Comparison of ENCODE assay signal across 8 cellular contexts in the genomic region with DNA sequence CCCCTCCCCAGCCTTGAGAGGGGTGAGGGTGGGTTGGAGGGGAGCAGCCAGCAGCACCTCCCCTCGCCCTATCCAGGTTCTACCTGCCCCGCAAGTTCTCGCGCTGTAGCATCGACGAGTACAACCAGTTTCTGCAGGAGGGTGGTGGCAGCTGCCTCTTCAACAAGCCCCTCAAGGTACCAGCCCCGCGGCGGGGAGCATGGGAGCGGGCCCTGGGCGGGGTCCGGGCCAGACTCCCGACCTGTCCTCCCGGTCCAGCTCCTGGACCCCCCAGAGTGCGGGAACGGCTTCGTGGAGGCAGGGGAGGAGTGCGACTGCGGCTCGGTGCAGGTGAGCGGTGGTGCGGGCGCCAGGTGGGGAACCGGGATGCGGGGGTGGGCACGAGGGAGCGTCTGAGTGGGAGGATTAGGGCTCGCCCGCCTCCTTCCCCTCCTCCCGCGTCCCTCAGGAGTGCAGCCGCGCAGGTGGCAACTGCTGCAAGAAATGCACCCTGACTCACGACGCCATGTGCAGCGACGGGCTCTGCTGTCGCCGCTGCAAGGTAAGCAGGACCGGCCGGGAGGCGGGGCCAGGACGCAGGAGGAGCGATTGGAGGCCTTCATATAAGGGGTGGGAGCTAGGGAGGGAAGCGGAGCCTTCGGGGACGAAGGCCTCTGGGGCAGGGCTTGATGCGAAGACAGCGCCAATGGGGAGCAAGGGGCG. TPM values are rescaled to one million over a fixed set of nuclear protein-coding genes. Genes with fewer than 3 reads are reported as not detected.
DNase-seq lines count a peak whose midpoint lies in the region; ATAC-seq and TF ChIP-seq lines count a peak whose summit lies in the region.

No MANE protein-coding gene starts in this region.

- DNase-seq in AML-193 (lab: John Stamatoyannopoulos, UW): peak; percentile 97
- peak; percentile 98 for DNase-seq in NCI-H460 (ENCODE audit: extremely low read depth, low read depth)
- DNase-seq in activated CD4-positive, alpha-beta T cell treated with anti-CD3 and anti-CD28 coated beads for 4 hours: peak; percentile 96 to 99
- peak; percentile 96 for DNase-seq in coronary artery (ENCODE audit: low spot score)
- peak; percentile 95 to 96 for DNase-seq in stimulated activated CD4-positive, alpha-beta T cell treated with anti-CD3 and anti-CD28 coated beads, Interleukin-2, amount 100 ng/mL, for 48 hours

- H3K4me3 ChIP-seq in coronary artery: peak overlapping the region; percentile 77
- H3K4me3 ChIP-seq in liver (ENCODE audit: low read depth in 1 of 3, low read length in 3 of 3): peak overlapping the region in 2 of 3 donors; percentile 34 to 61

- ATAC-seq in GM19035 (IDR thresholded peaks at IDR 0.05; ENCODE audit: unreplicated experiment) (peak; percentile 76), HG03342 (IDR thresholded peaks at IDR 0.05; ENCODE audit: unreplicated experiment) (peak; percentile 91)

- TF ChIP-seq CTCF in coronary artery (IDR thresholded peaks at IDR 0.05) (no peak), liver (IDR thresholded peaks at IDR 0.05; ENCODE audit: low read depth, low read length, missing input control) (no peak)

- no peaks in the 10 kb centered on the region for H3K36me3 ChIP-seq in liver (ENCODE audit: control insufficient read depth in 4 of 4, insufficient read depth in 3 of 4, low read depth in 1 of 4, low read length in 3 of 4)

- no peak overlapping the region for H3K9ac ChIP-seq in liver (ENCODE audit: low read depth in 1 of 2, low read length in 2 of 2)

- no peaks in the 10 kb centered on the region for H3K9me3 ChIP-seq in liver (ENCODE audit: control insufficient read depth in 4 of 4, low read length in 3 of 4)

- TF ChIP-seq RAD21 in liver (IDR thresholded peaks at IDR 0.05): peak in 1 of 2 donors; percentile 22

- peaks cover 0 to 5% (median 2%) of the 10 kb centered on the region in 4 donors for H3K27me3 ChIP-seq in liver (ENCODE audit: control insufficient read depth in 4 of 4, insufficient read depth in 4 of 4, low read length in 3 of 4)

- 1% methylated on average over 50 of the region's 50 CpGs for WGBS in liver

- peaks cover 6 to 28% (median 17%) of the 10 kb centered on the region in 4 donors for H3K4me1 ChIP-seq in liver (ENCODE audit: control insufficient read depth in 4 of 4, insufficient read depth in 4 of 4, low read length in 3 of 4)

- H3K27ac ChIP-seq in coronary artery (peak overlapping the region in 1 of 2 donors; percentile 3), liver (ENCODE audit: low read depth in 1 of 2, low read length in 2 of 2) (no peak overlapping the region)

TF ChIP-seq in liver, 16 proteins besides CTCF, POLR2A, EP300 and RAD21:
- TF ChIP-seq, protein P1, sequence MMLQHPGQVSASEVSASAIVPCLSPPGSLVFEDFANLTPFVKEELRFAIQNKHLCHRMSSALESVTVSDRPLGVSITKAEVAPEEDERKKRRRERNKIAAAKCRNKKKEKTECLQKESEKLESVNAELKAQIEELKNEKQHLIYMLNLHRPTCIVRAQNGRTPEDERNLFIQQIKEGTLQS (IDR thresholded peaks at IDR 0.05): no peak
- TF ChIP-seq, protein P2, sequence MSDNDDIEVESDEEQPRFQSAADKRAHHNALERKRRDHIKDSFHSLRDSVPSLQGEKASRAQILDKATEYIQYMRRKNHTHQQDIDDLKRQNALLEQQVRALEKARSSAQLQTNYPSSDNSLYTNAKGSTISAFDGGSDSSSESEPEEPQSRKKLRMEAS (IDR thresholded peaks at IDR 0.05): no peak
- TF ChIP-seq YY1 (IDR thresholded peaks at IDR 0.05) (peak; percentile 73), EGR1 (IDR thresholded peaks at IDR 0.05; ENCODE audit: low read depth in 2 of 2) (no peak), NR2F2 (IDR thresholded peaks at IDR 0.05) (no peak), FOXA1 (IDR thresholded peaks at IDR 0.05) (no peak), JUND (IDR thresholded peaks at IDR 0.05) (no peak), FOXA2 (IDR thresholded peaks at IDR 0.05) (no peak), TAF1 (conservative IDR thresholded peaks at IDR 0.05) (no peak), GABPA (IDR thresholded peaks at IDR 0.05 in 1 of 2, conservative IDR thresholded peaks at IDR 0.05 in 1 of 2) (no peak), SP1 (IDR thresholded peaks at IDR 0.05) (peak; percentile 82), HNF4G (IDR thresholded peaks at IDR 0.05) (no peak), HNF4A (conservative IDR thresholded peaks at IDR 0.05) (peak; percentile 12 to 35), RXRA (IDR thresholded peaks at IDR 0.05) (peak; percentile 32 to 70)
- TF ChIP-seq, protein P3, sequence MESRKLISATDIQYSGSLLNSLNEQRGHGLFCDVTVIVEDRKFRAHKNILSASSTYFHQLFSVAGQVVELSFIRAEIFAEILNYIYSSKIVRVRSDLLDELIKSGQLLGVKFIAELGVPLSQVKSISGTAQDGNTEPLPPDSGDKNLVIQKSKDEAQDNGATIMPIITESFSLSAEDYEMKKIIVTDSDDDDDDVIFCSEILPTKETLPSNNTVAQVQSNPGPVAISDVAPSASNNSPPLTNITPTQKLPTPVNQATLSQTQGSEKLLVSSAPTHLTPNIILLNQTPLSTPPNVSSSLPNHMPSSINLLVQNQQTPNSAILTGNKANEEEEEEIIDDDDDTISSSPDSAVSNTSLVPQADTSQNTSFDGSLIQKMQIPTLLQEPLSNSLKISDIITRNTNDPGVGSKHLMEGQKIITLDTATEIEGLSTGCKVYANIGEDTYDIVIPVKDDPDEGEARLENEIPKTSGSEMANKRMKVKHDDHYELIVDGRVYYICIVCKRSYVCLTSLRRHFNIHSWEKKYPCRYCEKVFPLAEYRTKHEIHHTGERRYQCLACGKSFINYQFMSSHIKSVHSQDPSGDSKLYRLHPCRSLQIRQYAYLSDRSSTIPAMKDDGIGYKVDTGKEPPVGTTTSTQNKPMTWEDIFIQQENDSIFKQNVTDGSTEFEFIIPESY (IDR thresholded peaks at IDR 0.05): no peak
- TF ChIP-seq, protein P4, sequence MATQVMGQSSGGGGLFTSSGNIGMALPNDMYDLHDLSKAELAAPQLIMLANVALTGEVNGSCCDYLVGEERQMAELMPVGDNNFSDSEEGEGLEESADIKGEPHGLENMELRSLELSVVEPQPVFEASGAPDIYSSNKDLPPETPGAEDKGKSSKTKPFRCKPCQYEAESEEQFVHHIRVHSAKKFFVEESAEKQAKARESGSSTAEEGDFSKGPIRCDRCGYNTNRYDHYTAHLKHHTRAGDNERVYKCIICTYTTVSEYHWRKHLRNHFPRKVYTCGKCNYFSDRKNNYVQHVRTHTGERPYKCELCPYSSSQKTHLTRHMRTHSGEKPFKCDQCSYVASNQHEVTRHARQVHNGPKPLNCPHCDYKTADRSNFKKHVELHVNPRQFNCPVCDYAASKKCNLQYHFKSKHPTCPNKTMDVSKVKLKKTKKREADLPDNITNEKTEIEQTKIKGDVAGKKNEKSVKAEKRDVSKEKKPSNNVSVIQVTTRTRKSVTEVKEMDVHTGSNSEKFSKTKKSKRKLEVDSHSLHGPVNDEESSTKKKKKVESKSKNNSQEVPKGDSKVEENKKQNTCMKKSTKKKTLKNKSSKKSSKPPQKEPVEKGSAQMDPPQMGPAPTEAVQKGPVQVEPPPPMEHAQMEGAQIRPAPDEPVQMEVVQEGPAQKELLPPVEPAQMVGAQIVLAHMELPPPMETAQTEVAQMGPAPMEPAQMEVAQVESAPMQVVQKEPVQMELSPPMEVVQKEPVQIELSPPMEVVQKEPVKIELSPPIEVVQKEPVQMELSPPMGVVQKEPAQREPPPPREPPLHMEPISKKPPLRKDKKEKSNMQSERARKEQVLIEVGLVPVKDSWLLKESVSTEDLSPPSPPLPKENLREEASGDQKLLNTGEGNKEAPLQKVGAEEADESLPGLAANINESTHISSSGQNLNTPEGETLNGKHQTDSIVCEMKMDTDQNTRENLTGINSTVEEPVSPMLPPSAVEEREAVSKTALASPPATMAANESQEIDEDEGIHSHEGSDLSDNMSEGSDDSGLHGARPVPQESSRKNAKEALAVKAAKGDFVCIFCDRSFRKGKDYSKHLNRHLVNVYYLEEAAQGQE (IDR thresholded peaks at IDR 0.05): no peak

RNA-seq across cellular contexts. Expression of a gene that starts 16.5 kb away (rescaled TPM):
- 0.75 and 0.94 TPM in 2 replicates for total RNA-seq in NCI-H460 (2014; rRNA removed; shearing (Covaris generic))
- 9.8 and 25.7 TPM in 2 replicates for polyA plus RNA-seq in NCI-H460 (2014; cell fraction: nucleus; rRNA removed)
- 1 to 10 TPM in 1 of 2 donors, under 1 TPM in 1; 0.08 to 1.1 TPM for total RNA-seq in liver
- polyA plus RNA-seq in liver: under 1 TPM in 1 of 2 donors, not detected in 1; 0.06 TPM

RNA-seq across cellular contexts. Expression of a gene that starts 54.8 kb away (rescaled TPM):
- 4.4 and 5.2 TPM in 2 replicates for total RNA-seq in NCI-H460 (2014; rRNA removed; shearing (Covaris generic))
- polyA plus RNA-seq in NCI-H460 (2014; cell fraction: nucleus; rRNA removed): 5.5 and 9.1 TPM in 2 replicates
- total RNA-seq in liver: 1 to 10 TPM; 1.2 to 1.4 TPM
- polyA plus RNA-seq in liver: under 1 TPM; 0.17 to 0.37 TPM
